ENCODE assay signal across 8 cellular contexts in the genomic region with DNA sequence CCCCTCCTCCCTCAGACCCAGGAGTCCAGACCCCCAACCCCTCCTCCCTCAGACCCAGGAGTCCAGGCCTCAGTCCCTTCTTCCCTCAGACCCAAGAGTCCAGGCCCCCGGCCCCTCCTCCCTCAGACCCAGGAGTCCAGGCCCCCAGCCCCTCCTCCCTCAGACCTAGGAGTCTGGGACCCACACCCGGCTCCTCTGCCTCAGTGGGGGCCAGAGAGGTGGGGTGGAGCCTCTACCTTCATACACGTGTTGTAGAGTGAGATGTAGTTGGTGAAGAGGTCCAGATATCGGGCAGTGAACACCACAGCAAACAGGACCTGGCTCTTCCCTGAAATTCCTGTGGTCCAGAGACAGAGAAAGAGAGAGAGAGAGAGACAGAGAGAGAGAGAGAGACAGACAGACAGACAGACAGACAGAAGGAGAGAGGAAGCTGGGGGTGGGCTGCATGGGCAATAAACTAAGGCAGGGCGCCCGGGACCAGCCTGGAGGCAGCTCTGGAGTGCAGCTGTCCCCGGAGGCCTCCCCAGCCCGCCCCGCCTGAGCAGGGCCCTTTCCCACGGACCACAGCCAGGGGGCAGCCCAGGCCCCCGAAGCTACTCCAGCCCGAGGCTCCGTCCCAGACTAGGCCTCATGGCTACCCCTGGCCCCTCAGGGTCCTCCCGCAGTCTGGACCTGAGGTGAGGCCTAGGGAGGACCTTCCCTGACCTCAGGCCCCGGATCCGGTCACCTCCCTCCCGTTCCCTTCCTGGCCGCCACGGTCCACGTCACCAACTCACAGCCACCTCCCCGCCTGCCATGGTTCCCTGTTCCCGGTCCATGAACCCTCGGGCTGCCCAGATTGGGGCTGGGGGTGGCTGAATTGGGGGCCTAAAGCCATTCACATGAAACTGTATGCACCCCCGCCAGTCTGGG. TPM values are rescaled to one million over a fixed set of nuclear protein-coding genes. Genes with fewer than 3 reads are reported as not detected.
DNase-seq lines count a peak whose midpoint lies in the region; ATAC-seq and TF ChIP-seq lines count a peak whose summit lies in the region.

No MANE protein-coding gene starts in this region.

- no peaks in the 10 kb centered on the region for H3K9me2 ChIP-seq in OCI-LY1 (ENCODE audit: low read depth, low read length)

- POLR2A ChIA-PET in CD8-positive, alpha-beta memory T cell (lab: Charles Lee) = interaction anchor here (0.5 to 1.2 kb wide), 3 partner anchors 26 to 58 kb away, joined by 4 to 8 read pairs (median 7); partner anchors contain the start of genes SYNGR4 and TMEM143
- POLR2A ChIA-PET in naive thymus-derived CD4-positive, alpha-beta T cell (lab: Charles Lee) = interaction anchor here (0.8 to 1.7 kb wide), 12 partner anchors 10 to 1203 kb away, joined by 3 to 11 read pairs (median 5); partner anchors contain the start of genes GRWD1, SYNGR4 and TMEM143

- peak; percentile 80 for ATAC-seq in naive thymus-derived CD4-positive, alpha-beta T cell
- no peak for ATAC-seq in HG03457 (IDR thresholded peaks at IDR 0.05; ENCODE audit: unreplicated experiment)

- WGBS in suprapubic skin = 3% methylated on average over 22 of the region's 24 CpGs

- TF ChIP-seq CTCF in OCI-LY1 (IDR thresholded peaks at IDR 0.05; ENCODE audit: low read length) = peak; percentile 47
- peak; percentile 20 to 81 for TF ChIP-seq CTCF in suprapubic skin (IDR thresholded peaks at IDR 0.05)

- H3F3A ChIP-seq in OCI-LY1 (ENCODE audit: insufficient read depth, low read length) = no peaks in the 10 kb centered on the region

- TF ChIP-seq POLR2A in suprapubic skin (IDR thresholded peaks at IDR 0.05) = no peak

- H2AFZ ChIP-seq in OCI-LY1 (ENCODE audit: low read length) = peak overlapping the region; percentile 38; the same call in 1 of the 2 replicates

- peaks cover 21% of the 10 kb centered on the region for H3K36me3 ChIP-seq in CD8-positive, alpha-beta memory T cell (ENCODE audit: insufficient read depth, low read length)
- H3K36me3 ChIP-seq in OCI-LY1 (ENCODE audit: insufficient read depth, low read length) = peaks cover 20% of the 10 kb centered on the region
- peaks cover 0 to 44% (median 16%) of the 10 kb centered on the region in 3 experiments for H3K36me3 ChIP-seq in naive thymus-derived CD4-positive, alpha-beta T cell (ENCODE audit: control insufficient read depth in 2 of 3, insufficient read depth in 3 of 3, low read length in 3 of 3)
- peaks cover 40% of the 10 kb centered on the region for H3K36me3 ChIP-seq in suprapubic skin

- peaks cover 15 to 16% of the 10 kb centered on the region in 2 donors for H3K27me3 Mint-ChIP-seq in CD8-positive, alpha-beta memory T cell
- H3K27me3 Mint-ChIP-seq in activated T-helper 2 cell treated with anti-CD3 and anti-CD28 coated beads, Interferon-gamma antibody, Interleukin-2, Interleukin-4, amounts not matched to agents 10 μg/mL and 5 μg/mL and 100 μg/mL, durations not matched to agents 14 hours and 24 hours and 36 hours (ENCODE audit: low read depth) = peaks cover 26% of the 10 kb centered on the region
- peaks cover 8 to 33% (median 14%) of the 10 kb centered on the region in 5 donors for H3K27me3 Mint-ChIP-seq in naive thymus-derived CD4-positive, alpha-beta T cell

- H3K27me3 ChIP-seq in CD8-positive, alpha-beta memory T cell (ENCODE audit: insufficient read depth, low read length, poor library complexity, severe bottlenecking) = peaks cover 16% of the 10 kb centered on the region
- no peaks in the 10 kb centered on the region; the same call in 1 of the 2 replicates for H3K27me3 ChIP-seq in OCI-LY1 (ENCODE audit: insufficient read depth, low read length)
- peaks cover 6 to 14% of the 10 kb centered on the region in 2 donors for H3K27me3 ChIP-seq in naive thymus-derived CD4-positive, alpha-beta T cell (ENCODE audit: control insufficient read depth in 2 of 2, insufficient read depth in 2 of 2, low read length in 2 of 2)
- H3K27me3 ChIP-seq in suprapubic skin = peaks cover 26% of the 10 kb centered on the region

- no peaks in the 10 kb centered on the region for H3K9me3 ChIP-seq in CD8-positive, alpha-beta memory T cell (ENCODE audit: low read length)
- H3K9me3 ChIP-seq in OCI-LY1 (ENCODE audit: low read length) = no peaks in the 10 kb centered on the region
- H3K9me3 ChIP-seq in naive thymus-derived CD4-positive, alpha-beta T cell (ENCODE audit: control insufficient read depth in 2 of 3, low read length in 3 of 3) = no peaks in the 10 kb centered on the region
- H3K9me3 ChIP-seq in suprapubic skin = no peaks in the 10 kb centered on the region

- peak overlapping the region; percentile 95 for H3K4me2 ChIP-seq in OCI-LY1 (ENCODE audit: low read length)

- TF ChIP-seq EP300 in suprapubic skin (IDR thresholded peaks at IDR 0.05) = no peak

- CTCF ChIA-PET in CD8-positive, alpha-beta memory T cell (lab: Charles Lee) = interaction anchor here (0.8 to 2.4 kb wide), 22 partner anchors 7 to 227 kb away, joined by 3 to 21 read pairs (median 4); partner anchors contain the start of genes SYNGR4 and TMEM143
- CTCF ChIA-PET in naive thymus-derived CD4-positive, alpha-beta T cell (lab: Charles Lee) = interaction anchor here (0.6 to 2.2 kb wide), 10 partner anchors 10 to 438 kb away, joined by 3 to 11 read pairs (median 4); partner anchors contain the start of genes SYNGR4 and TMEM143

- peaks cover 24 to 49% (median 29%) of the 10 kb centered on the region in 3 donors for H3K4me1 Mint-ChIP-seq in CD8-positive, alpha-beta memory T cell
- peaks cover 14% of the 10 kb centered on the region for H3K4me1 Mint-ChIP-seq in activated T-helper 2 cell treated with anti-CD3 and anti-CD28 coated beads, Interferon-gamma antibody, Interleukin-2, Interleukin-4, amounts not matched to agents 10 μg/mL and 5 μg/mL and 100 μg/mL, durations not matched to agents 14 hours and 24 hours and 36 hours (ENCODE audit: low read depth)
- peaks cover 5 to 42% (median 33%) of the 10 kb centered on the region in 7 donors for H3K4me1 Mint-ChIP-seq in naive thymus-derived CD4-positive, alpha-beta T cell

- H4K20me1 ChIP-seq in OCI-LY1 (ENCODE audit: insufficient read depth, low read length) = no peaks in the 10 kb centered on the region

- intact Hi-C loops in activated T-helper 2 cell treated with anti-CD3 and anti-CD28 coated beads, Interferon-gamma antibody, Interleukin-2, Interleukin-4, amounts not matched to agents 10 μg/mL and 5 μg/mL and 100 μg/mL, durations not matched to agents 14 hours and 24 hours and 36 hours (cut with micrococcal nuclease) = loop anchor here (1.0 kb wide), 1 partner anchor 26 kb away; the partner anchor contains the start of gene SYNGR4
- intact Hi-C loops in naive thymus-derived CD4-positive, alpha-beta T cell (cut with micrococcal nuclease) = loop anchor here (1.0 to 5.0 kb wide), 11 partner anchors 9 to 246 kb away; partner anchors contain the start of genes GRWD1 (in 2 of the 2), SYNGR4 (in 2 of the 2), CYTH2 (in 1 of the 2) and DBP (in 1 of the 2)

- H3K27ac Mint-ChIP-seq in CD8-positive, alpha-beta memory T cell = peak overlapping the region; percentile 82 to 97 (median 94)
- H3K27ac Mint-ChIP-seq in activated T-helper 2 cell treated with anti-CD3 and anti-CD28 coated beads, Interferon-gamma antibody, Interleukin-2, Interleukin-4, amounts not matched to agents 10 μg/mL and 5 μg/mL and 100 μg/mL, durations not matched to agents 14 hours and 24 hours and 36 hours = peak overlapping the region; percentile 97
- peak overlapping the region; percentile 78 to 97 (median 93) for H3K27ac Mint-ChIP-seq in naive thymus-derived CD4-positive, alpha-beta T cell

- peaks cover 0 to 2% (median 0%) of the 10 kb centered on the region in 5 donors for H3K9me3 Mint-ChIP-seq in CD8-positive, alpha-beta memory T cell
- H3K9me3 Mint-ChIP-seq in activated T-helper 2 cell treated with anti-CD3 and anti-CD28 coated beads, Interferon-gamma antibody, Interleukin-2, Interleukin-4, amounts not matched to agents 10 μg/mL and 5 μg/mL and 100 μg/mL, durations not matched to agents 14 hours and 24 hours and 36 hours = no peaks in the 10 kb centered on the region
- no peaks in the 10 kb centered on the region for H3K9me3 Mint-ChIP-seq in naive thymus-derived CD4-positive, alpha-beta T cell

- peak; percentile 43 to 73 (median 55) for DNase-seq in CD8-positive, alpha-beta memory T cell
- DNase-seq in HCEC 1CT (peak; percentile 62), fibroblast of gingiva (ENCODE audit: low read depth) (peak; percentile 59), suprapubic skin (ENCODE audit: low spot score in 2 of 2) (peak; percentile 84 to 87)
- DNase-seq in activated T-helper 2 cell treated with anti-CD3 and anti-CD28 coated beads, Interferon-gamma antibody, Interleukin-2, Interleukin-4, amounts not matched to agents 10 μg/mL and 5 μg/mL and 100 μg/mL, durations not matched to agents 14 hours and 24 hours and 36 hours (ENCODE audit: low spot score) = peak; percentile 55
- peak; percentile 41 to 69 (median 57) for DNase-seq in naive thymus-derived CD4-positive, alpha-beta T cell

- no peaks in the 10 kb centered on the region for H3K79me2 ChIP-seq in OCI-LY1 (ENCODE audit: insufficient read depth, low read length)

- peaks cover 29% of the 10 kb centered on the region for H3K4me1 ChIP-seq in CD8-positive, alpha-beta memory T cell (ENCODE audit: insufficient read depth, low read length)
- H3K4me1 ChIP-seq in OCI-LY1 (ENCODE audit: insufficient read depth, low read length, severe bottlenecking) (peaks cover 5% of the 10 kb centered on the region), suprapubic skin (peaks cover 40% of the 10 kb centered on the region)
- H3K4me1 ChIP-seq in naive thymus-derived CD4-positive, alpha-beta T cell (ENCODE audit: control insufficient read depth in 2 of 2, insufficient read depth in 2 of 2, low read length in 2 of 2) = peaks cover 15 to 32% of the 10 kb centered on the region in 2 donors

- H3K4me3 Mint-ChIP-seq in CD8-positive, alpha-beta memory T cell = peak overlapping the region; percentile 91 to 98 (median 92)
- H3K4me3 Mint-ChIP-seq in activated T-helper 2 cell treated with anti-CD3 and anti-CD28 coated beads, Interferon-gamma antibody, Interleukin-2, Interleukin-4, amounts not matched to agents 10 μg/mL and 5 μg/mL and 100 μg/mL, durations not matched to agents 14 hours and 24 hours and 36 hours (ENCODE audit: low read depth) = peak overlapping the region; percentile 99
- peak overlapping the region; percentile 84 to 95 (median 92) for H3K4me3 Mint-ChIP-seq in naive thymus-derived CD4-positive, alpha-beta T cell

- peak overlapping the region; percentile 98 for H3K9ac ChIP-seq in OCI-LY1 (ENCODE audit: low read length)

- peaks cover 0 to 44% (median 8%) of the 10 kb centered on the region in 3 donors for H3K36me3 Mint-ChIP-seq in CD8-positive, alpha-beta memory T cell
- peaks cover 24% of the 10 kb centered on the region for H3K36me3 Mint-ChIP-seq in activated T-helper 2 cell treated with anti-CD3 and anti-CD28 coated beads, Interferon-gamma antibody, Interleukin-2, Interleukin-4, amounts not matched to agents 10 μg/mL and 5 μg/mL and 100 μg/mL, durations not matched to agents 14 hours and 24 hours and 36 hours (ENCODE audit: low read depth)
- H3K36me3 Mint-ChIP-seq in naive thymus-derived CD4-positive, alpha-beta T cell = peaks cover 0 to 14% (median 4%) of the 10 kb centered on the region in 5 donors

- peak overlapping the region; percentile 93 for H3K4me3 ChIP-seq in CD8-positive, alpha-beta memory T cell (ENCODE audit: low read length)
- peak overlapping the region; percentile 98 for H3K4me3 ChIP-seq in OCI-LY1 (ENCODE audit: low read depth, low read length, poor library complexity, severe bottlenecking)
- H3K4me3 ChIP-seq in naive thymus-derived CD4-positive, alpha-beta T cell (ENCODE audit: low read length) = peak overlapping the region; percentile 96
- peak overlapping the region; percentile 79 for H3K4me3 ChIP-seq in suprapubic skin

- H3K27ac ChIP-seq in CD8-positive, alpha-beta memory T cell (ENCODE audit: low read depth, low read length) = peak overlapping the region; percentile 88
- H3K27ac ChIP-seq in OCI-LY1 (ENCODE audit: low read depth, low read length, poor library complexity, severe bottlenecking) (peak overlapping the region; percentile 58), suprapubic skin (peak overlapping the region; percentile 88)
- peak overlapping the region; percentile 92 for H3K27ac ChIP-seq in naive thymus-derived CD4-positive, alpha-beta T cell (ENCODE audit: low read depth, low read length)

RNA-seq across cellular contexts. Expression of gene KDELR1, which starts 0.9 kb away (rescaled TPM):
- total RNA-seq in CD8-positive, alpha-beta memory T cell = 10 to 100 TPM; 78.7 to 82.9 TPM
- polyA plus RNA-seq in CD8-positive, alpha-beta memory T cell = 32.5 TPM
- total RNA-seq in activated T-helper 2 cell treated with anti-CD3 and anti-CD28 coated beads, Interferon-gamma antibody, Interleukin-2, Interleukin-4, amounts not matched to agents 10 μg/mL and 5 μg/mL and 100 μg/mL, durations not matched to agents 14 hours and 24 hours and 36 hours = 80.2 and 87.8 TPM in 2 replicates
- total RNA-seq in naive thymus-derived CD4-positive, alpha-beta T cell = 10 to 100 TPM; 42.7 to 73.9 (median 52.3) TPM
- polyA plus RNA-seq in naive thymus-derived CD4-positive, alpha-beta T cell = 10 to 100 TPM; 22.2 to 24.3 TPM
- 10 to 100 TPM; 77.3 to 94.1 (median 87.7) TPM for total RNA-seq in suprapubic skin

RNA-seq across cellular contexts. Expression of gene GRIN2D, which starts 3.0 kb away (rescaled TPM):
- total RNA-seq in CD8-positive, alpha-beta memory T cell = under 1 TPM; 0.13 to 0.26 TPM
- 0.05 TPM for polyA plus RNA-seq in CD8-positive, alpha-beta memory T cell
- total RNA-seq in activated T-helper 2 cell treated with anti-CD3 and anti-CD28 coated beads, Interferon-gamma antibody, Interleukin-2, Interleukin-4, amounts not matched to agents 10 μg/mL and 5 μg/mL and 100 μg/mL, durations not matched to agents 14 hours and 24 hours and 36 hours = 0.34 and 0.39 TPM in 2 replicates
- under 1 TPM; 0.08 to 0.39 (median 0.11) TPM for total RNA-seq in naive thymus-derived CD4-positive, alpha-beta T cell
- polyA plus RNA-seq in naive thymus-derived CD4-positive, alpha-beta T cell = not detected
- total RNA-seq in suprapubic skin = 1 to 10 TPM in 2 of 4 donors, under 1 TPM in 2; 0.38 to 1.4 (median 0.94) TPM

RNA-seq across cellular contexts. Expression of gene SYNGR4, which starts 26.3 kb away (rescaled TPM):
- not detected for total RNA-seq in CD8-positive, alpha-beta memory T cell
- not detected for polyA plus RNA-seq in CD8-positive, alpha-beta memory T cell
- not detected in 2 replicates for total RNA-seq in activated T-helper 2 cell treated with anti-CD3 and anti-CD28 coated beads, Interferon-gamma antibody, Interleukin-2, Interleukin-4, amounts not matched to agents 10 μg/mL and 5 μg/mL and 100 μg/mL, durations not matched to agents 14 hours and 24 hours and 36 hours
- total RNA-seq in naive thymus-derived CD4-positive, alpha-beta T cell = not detected
- not detected for polyA plus RNA-seq in naive thymus-derived CD4-positive, alpha-beta T cell
- not detected for total RNA-seq in suprapubic skin

RNA-seq across cellular contexts. Expression of gene TMEM143, which starts 26.7 kb away (rescaled TPM):
- total RNA-seq in CD8-positive, alpha-beta memory T cell = 10 to 100 TPM; 11.4 to 15.8 TPM
- 9.2 TPM for polyA plus RNA-seq in CD8-positive, alpha-beta memory T cell
- total RNA-seq in activated T-helper 2 cell treated with anti-CD3 and anti-CD28 coated beads, Interferon-gamma antibody, Interleukin-2, Interleukin-4, amounts not matched to agents 10 μg/mL and 5 μg/mL and 100 μg/mL, durations not matched to agents 14 hours and 24 hours and 36 hours = 12.8 and 13.1 TPM in 2 replicates
- 10 to 100 TPM; 11.6 to 39.8 (median 20.1) TPM for total RNA-seq in naive thymus-derived CD4-positive, alpha-beta T cell
- 10 to 100 TPM in 1 of 2 donors, 1 to 10 TPM in 1; 5.7 to 12.7 TPM for polyA plus RNA-seq in naive thymus-derived CD4-positive, alpha-beta T cell
- total RNA-seq in suprapubic skin = 10 to 100 TPM in 2 of 4 donors, 1 to 10 TPM in 2; 7.8 to 14.7 (median 9.3) TPM

RNA-seq across cellular contexts. Expression of gene GRWD1, which starts 55.3 kb away (rescaled TPM):
- 100 to 1,000 TPM; 105 to 107 TPM for total RNA-seq in CD8-positive, alpha-beta memory T cell
- polyA plus RNA-seq in CD8-positive, alpha-beta memory T cell = 45.6 TPM
- total RNA-seq in activated T-helper 2 cell treated with anti-CD3 and anti-CD28 coated beads, Interferon-gamma antibody, Interleukin-2, Interleukin-4, amounts not matched to agents 10 μg/mL and 5 μg/mL and 100 μg/mL, durations not matched to agents 14 hours and 24 hours and 36 hours = 77.6 and 77.8 TPM in 2 replicates
- 10 to 100 TPM; 26.1 to 45.8 (median 36.3) TPM for total RNA-seq in naive thymus-derived CD4-positive, alpha-beta T cell
- polyA plus RNA-seq in naive thymus-derived CD4-positive, alpha-beta T cell = 10 to 100 TPM; 42.8 to 51.6 TPM
- total RNA-seq in suprapubic skin = 10 to 100 TPM; 24.5 to 53.4 (median 40.1) TPM
